13 cellular contexts compared by ENCODE assay signal in the genomic region with DNA sequence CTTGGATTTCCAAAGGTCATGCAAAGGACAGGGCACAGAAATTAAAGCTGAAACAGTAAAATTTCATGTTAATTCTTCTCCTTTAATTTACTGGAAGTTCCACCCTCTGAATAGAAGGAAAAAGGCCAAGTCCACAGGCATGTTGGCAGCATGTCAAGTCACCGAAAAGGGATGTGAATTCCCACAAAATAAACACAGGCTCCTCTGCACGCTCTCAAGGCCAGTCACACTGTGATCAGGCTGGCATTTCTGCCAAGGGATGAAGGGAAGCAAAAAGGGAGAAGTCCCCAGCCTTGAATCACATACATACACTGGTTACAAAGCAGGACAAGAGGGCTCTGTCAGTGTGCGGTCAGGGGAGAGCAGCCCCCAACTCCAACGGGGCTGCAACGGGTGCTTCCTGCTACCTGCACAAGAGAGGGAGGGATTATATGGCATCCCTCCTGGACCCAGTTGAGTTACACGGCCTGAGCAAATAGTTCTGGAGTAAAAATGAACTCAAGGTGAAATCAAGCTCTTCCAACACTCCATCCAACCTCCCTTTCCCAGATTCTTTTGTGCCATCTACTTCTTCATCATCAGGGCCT. TPM values are rescaled to one million over a fixed set of nuclear protein-coding genes. Genes with fewer than 3 reads are reported as not detected.
DNase-seq lines count a peak whose midpoint lies in the region; ATAC-seq, FAIRE-seq and TF ChIP-seq lines count a peak whose summit lies in the region.
"Had no signal": no experiment of that assay in that cellular context is flagged by ENCODE, and none has a peak within 500 bp of the region (broad histone marks: within the 10 kb centered on the region; RNA-seq: fewer than 3 reads in every experiment).

No MANE protein-coding gene starts in this region.

- H3K4me1 ChIP-seq in mammary epithelial cell (ENCODE audit: insufficient read depth, low read length) (no peaks in the 10 kb centered on the region), left lung (peaks cover 0 to 7% of the 10 kb centered on the region in 2 donors), aorta (ENCODE audit: control insufficient read depth in 1 of 2, insufficient read depth in 2 of 2, low read length in 2 of 2) (no peaks in the 10 kb centered on the region)

- H3K4me2 ChIP-seq in mammary epithelial cell (ENCODE audit: insufficient read depth, low read depth, low read length): no peak overlapping the region

- dilution Hi-C loops in mammary epithelial cell (cut with HindIII; ENCODE audit: low sequenced_read_pairs): no loop called here

- TF ChIP-seq CTCF in MCF 10A (IDR thresholded peaks at IDR 0.05; ENCODE audit: unreplicated experiment): no peak
- TF ChIP-seq CTCF in mammary epithelial cell (conservative IDR thresholded peaks at IDR 0.05 in 1 of 2, IDR thresholded peaks at IDR 0.05 in 1 of 2; ENCODE audit: extremely low read depth in 1 of 2, insufficient read depth in 1 of 2, low read depth in 1 of 2, low read length in 2 of 2): no peak
- TF ChIP-seq CTCF in brain microvascular endothelial cell (IDR thresholded peaks at IDR 0.05; ENCODE audit: low read depth, low read length, missing control alignments): no peak
- no peak for TF ChIP-seq CTCF in left lung (IDR thresholded peaks at IDR 0.05)

- H3K27me3 Mint-ChIP-seq in MCF 10A (ENCODE audit: insufficient read depth, unreplicated experiment): no peaks in the 10 kb centered on the region

- H3K36me3 ChIP-seq in mammary epithelial cell (ENCODE audit: insufficient read depth, low read length): no peaks in the 10 kb centered on the region
- H3K36me3 ChIP-seq in brain microvascular endothelial cell (replicated peaks): no peaks in the 10 kb centered on the region
- H3K36me3 ChIP-seq in left lung: no peaks in the 10 kb centered on the region
- no peaks in the 10 kb centered on the region for H3K36me3 ChIP-seq in aorta (ENCODE audit: control insufficient read depth in 1 of 2, insufficient read depth in 2 of 2, low read length in 1 of 2)

- no peak overlapping the region for H3K27ac Mint-ChIP-seq in MCF 10A (ENCODE audit: low read depth, unreplicated experiment)
- H3K27ac Mint-ChIP-seq: activated naive CD4-positive, alpha-beta T cell treated with anti-CD3 and anti-CD28 coated beads for 36 hours had no signal

- in situ Hi-C loops in mammary epithelial cell (cut with MboI; ENCODE audit: low sequenced_read_pairs in 2 of 2) (no loop called here), brain microvascular endothelial cell (cut with HindIII; ENCODE audit: low pct_ligation_motif_present, low sequenced_read_pairs) (no loop called here)

- no peak overlapping the region for H3K27ac ChIP-seq in mammary epithelial cell (ENCODE audit: insufficient read depth, low read depth, low read length)
- H3K27ac ChIP-seq in brain microvascular endothelial cell: no peak overlapping the region
- no peak overlapping the region for H3K27ac ChIP-seq in left lung
- no peak overlapping the region for H3K27ac ChIP-seq in aorta (ENCODE audit: low read depth in 1 of 2, low read length in 2 of 2)
- H3K27ac ChIP-seq: RWPE1 had no signal

- BruUV-seq in MCF 10A (replicated peaks; lab: Mats Ljungman, UMichigan) (no TSS peak), mammary epithelial cell (replicated peaks; lab: Mats Ljungman, UMichigan) (no TSS peak)

- ATAC-seq in left lung (peak; percentile 47), aorta (ENCODE audit: low FRiP score) (peak; percentile 61), GM21786 (IDR thresholded peaks at IDR 0.05; ENCODE audit: unreplicated experiment) (no peak)

- no peak overlapping the region for H3K4me3 Mint-ChIP-seq in MCF 10A (ENCODE audit: unreplicated experiment)
- H3K4me3 Mint-ChIP-seq: activated naive CD4-positive, alpha-beta T cell treated with anti-CD3 and anti-CD28 coated beads for 36 hours had no signal

- H3K27me3 ChIP-seq in mammary epithelial cell (ENCODE audit: insufficient read depth, low read length) (peaks cover 8% of the 10 kb centered on the region), brain microvascular endothelial cell (replicated peaks) (no peaks in the 10 kb centered on the region), left lung (peaks cover 2 to 15% of the 10 kb centered on the region in 2 donors), aorta (ENCODE audit: control insufficient read depth in 1 of 2, insufficient read depth in 2 of 2, low read length in 1 of 2) (no peaks in the 10 kb centered on the region)

- WGBS in mammary epithelial cell (ENCODE audit: low coverage, missing lambda C conversion rate): 17% methylated on average over 6 of the region's 6 CpGs
- WGBS in aorta, 2 donors: 19 to 20% methylated on average over 6 of the region's 6 CpGs

- no peaks in the 10 kb centered on the region for H3K9me3 Mint-ChIP-seq in MCF 10A (ENCODE audit: unreplicated experiment)
- H3K9me3 Mint-ChIP-seq: activated naive CD4-positive, alpha-beta T cell treated with anti-CD3 and anti-CD28 coated beads for 36 hours had no signal

- no peaks in the 10 kb centered on the region for H3K79me2 ChIP-seq in mammary epithelial cell (ENCODE audit: insufficient read depth, low read length)

- H3K4me3 ChIP-seq in mammary epithelial cell (replicated peaks in 1 of 3; ENCODE audit: insufficient read depth in 1 of 3, low read depth in 2 of 3, low read length in 3 of 3) (no peak overlapping the region), brain microvascular endothelial cell (ENCODE audit: low read depth, low read length) (no peak overlapping the region), left lung (no peak overlapping the region), aorta (ENCODE audit: low read length in 2 of 2) (no peak overlapping the region)

- H3K4me1 Mint-ChIP-seq in MCF 10A (ENCODE audit: insufficient read depth, unreplicated experiment): peaks cover 8% of the 10 kb centered on the region

- no peaks in the 10 kb centered on the region for H3K9me3 ChIP-seq in mammary epithelial cell (replicated peaks; ENCODE audit: insufficient read depth, low read length)
- no peaks in the 10 kb centered on the region for H3K9me3 ChIP-seq in left lung
- no peaks in the 10 kb centered on the region for H3K9me3 ChIP-seq in aorta (ENCODE audit: control insufficient read depth, low read length)

- no peaks in the 10 kb centered on the region for H4K20me1 ChIP-seq in mammary epithelial cell (ENCODE audit: insufficient read depth, low read length)

- intact Hi-C loops in MCF 10A (cut with micrococcal nuclease) (no loop called here), mammary epithelial cell (cut with micrococcal nuclease) (no loop called here), left lung (cut with DNase I) (no loop called here), aorta (cut with DNase I) (no loop called here)

- no peak overlapping the region for H3K9ac ChIP-seq in mammary epithelial cell (ENCODE audit: insufficient read depth, low read length)

- no peak for FAIRE-seq in HTR-8/SVneo (lab: Jason Lieb, UNC)
- FAIRE-seq: GM12892 had no signal

- CTCF ChIA-PET in MCF 10A (lab: Yijun Ruan, JAX) (interaction anchor here (1.5 kb wide), 1 partner anchor 10 kb away, joined by 3 read pairs; no protein-coding TSS in a partner anchor), mammary epithelial cell (lab: Charles Lee; ENCODE audit: low non-redundant PET) (no interaction called here)

- H3K36me3 Mint-ChIP-seq in MCF 10A (ENCODE audit: insufficient read depth, unreplicated experiment): no peaks in the 10 kb centered on the region

- POLR2A ChIA-PET in MCF 10A (lab: Yijun Ruan, JAX): interaction anchor here (1.5 kb wide), 1 partner anchor 33 kb away, joined by 3 read pairs; no protein-coding TSS in a partner anchor

- DNase-seq in MCF 10A (ENCODE audit: unreplicated experiment) (peak; percentile 74), mammary epithelial cell (no peak), brain microvascular endothelial cell (peak; percentile 52), left lung (peak in 1 of 2 donors; percentile 44), aorta (peak in 1 of 2 donors; percentile 56), HTR-8/SVneo (ENCODE audit: insufficient read length, low spot score) (no peak), HT-29 (ENCODE audit: low spot score) (no peak)
- DNase-seq: activated naive CD4-positive, alpha-beta T cell treated with anti-CD3 and anti-CD28 coated beads for 36 hours; Kasumi-1; NCI-H226 had no signal

- no peak overlapping the region for H2AFZ ChIP-seq in mammary epithelial cell (ENCODE audit: low read depth, low read length)

RNA-seq across cellular contexts. Expression of a gene that starts 6.9 kb away (rescaled TPM):
- total RNA-seq in MCF 10A (2022) (0.44 and 1.4 TPM in 2 replicates), mammary epithelial cell (under 1 TPM; 0.21 to 0.83 TPM), left lung (10 to 100 TPM; 19.5 to 20.5 TPM), aorta (10 to 100 TPM; 24.7 to 47.4 TPM)
- polyA plus RNA-seq in mammary epithelial cell (0.41 TPM), aorta (1 to 10 TPM; 2.6 to 3.1 TPM)
- polyA minus RNA-seq in mammary epithelial cell: not detected
- not detected in 2 replicates for total RNA-seq in HT-29 (2014; rRNA removed; shearing (Covaris generic))
- total RNA-seq: activated naive CD4-positive, alpha-beta T cell treated with anti-CD3 and anti-CD28 coated beads for 36 hours had no signal

Comparison
In these comparisons a context has a peak if more than half of its experiments do, and no peak if none do; other contexts are left out.
1. DNase-seq: peak in MCF 10A (single experiment) and brain microvascular endothelial cell (single experiment); none in mammary epithelial cell (single experiment), HTR-8/SVneo (single experiment) and HT-29 (single experiment).